ENCODE assay signal across 26 cellular contexts in genomic region chr7:82331234-82331633, GRCh38.
"Had no signal": no experiment of that assay in that cellular context is flagged by ENCODE, and none has a peak within 500 bp of the region (broad histone marks: within the 10 kb centered on the region; RNA-seq: fewer than 3 reads in every experiment).

No MANE protein-coding gene starts in this region.

- H3K4me3 Mint-ChIP-seq: activated CD4-positive, alpha-beta memory T cell treated with anti-CD3 and anti-CD28 coated beads for 36 hours; activated CD4-positive, alpha-beta T cell treated with anti-CD3 and anti-CD28 coated beads, Interleukin-2, amount 10 ng/mL, durations not matched to agents 24 days and 14 days; naive thymus-derived CD8-positive, alpha-beta T cell; neural crest cell; stimulated activated naive B cell treated with anti-CD40 and anti-IgM and Interleukin-4, amounts not matched to agents 10 μg/mL and 1 μg/mL and 100 μg/mL, for 72 hours had no signal

- H3K9me3 ChIP-seq: left lung, lower lobe of right lung, stomach, thyroid gland, upper lobe of left lung, vagina had no signal

- H3K27ac Mint-ChIP-seq: activated CD4-positive, alpha-beta memory T cell treated with anti-CD3 and anti-CD28 coated beads for 36 hours; activated CD4-positive, alpha-beta T cell treated with anti-CD3 and anti-CD28 coated beads, Interleukin-2, amount 10 ng/mL, durations not matched to agents 24 days and 14 days; naive thymus-derived CD8-positive, alpha-beta T cell; stimulated activated naive B cell treated with anti-CD40 and anti-IgM and Interleukin-4, amounts not matched to agents 10 μg/mL and 1 μg/mL and 100 μg/mL, for 72 hours had no signal

- H3K79me2 ChIP-seq: parathyroid adenoma had no signal

- H3K4me1 Mint-ChIP-seq: activated CD4-positive, alpha-beta T cell treated with anti-CD3 and anti-CD28 coated beads, Interleukin-2, amount 10 ng/mL, durations not matched to agents 24 days and 14 days; naive thymus-derived CD8-positive, alpha-beta T cell; stimulated activated naive B cell treated with anti-CD40 and anti-IgM and Interleukin-4, amounts not matched to agents 10 μg/mL and 1 μg/mL and 100 μg/mL, for 72 hours had no signal

- H3K9me3 Mint-ChIP-seq: activated CD4-positive, alpha-beta T cell treated with anti-CD3 and anti-CD28 coated beads, Interleukin-2, amount 10 ng/mL, durations not matched to agents 24 days and 14 days; neural crest cell; stimulated activated naive B cell treated with anti-CD40 and anti-IgM and Interleukin-4, amounts not matched to agents 10 μg/mL and 1 μg/mL and 100 μg/mL, for 72 hours had no signal

- H3K9ac ChIP-seq: parathyroid adenoma had no signal

- H3K27me3 Mint-ChIP-seq: activated CD4-positive, alpha-beta memory T cell treated with anti-CD3 and anti-CD28 coated beads for 36 hours; activated CD4-positive, alpha-beta T cell treated with anti-CD3 and anti-CD28 coated beads, Interleukin-2, amount 10 ng/mL, durations not matched to agents 24 days and 14 days; stimulated activated naive B cell treated with anti-CD40 and anti-IgM and Interleukin-4, amounts not matched to agents 10 μg/mL and 1 μg/mL and 100 μg/mL, for 72 hours had no signal

- H3K27ac ChIP-seq: left lung, lower lobe of right lung, parathyroid adenoma, stomach, thyroid gland, upper lobe of left lung, vagina, WERI-Rb-1 had no signal

- H3K4me3 ChIP-seq: left lung, lower lobe of right lung, stomach, thyroid gland, upper lobe of left lung, vagina had no signal

- H3K36me3 ChIP-seq: left lung, lower lobe of right lung, stomach, thyroid gland, upper lobe of left lung, vagina, WERI-Rb-1 had no signal

- FAIRE-seq: frontal cortex had no signal

- H2AFZ ChIP-seq: parathyroid adenoma had no signal

- H3K27me3 ChIP-seq: left lung, stomach, thyroid gland, upper lobe of left lung, vagina had no signal

- H3K36me3 Mint-ChIP-seq: activated CD4-positive, alpha-beta memory T cell treated with anti-CD3 and anti-CD28 coated beads for 36 hours; naive thymus-derived CD8-positive, alpha-beta T cell; stimulated activated naive B cell treated with anti-CD40 and anti-IgM and Interleukin-4, amounts not matched to agents 10 μg/mL and 1 μg/mL and 100 μg/mL, for 72 hours had no signal

- DNase-seq: activated CD4-positive, alpha-beta memory T cell treated with anti-CD3 and anti-CD28 coated beads for 36 hours; activated CD4-positive, alpha-beta T cell treated with anti-CD3 and anti-CD28 coated beads, Interleukin-2, amount 10 ng/mL, durations not matched to agents 24 days and 14 days; activated CD4-positive, CD25-positive, alpha-beta regulatory T cell treated with anti-CD3 and anti-CD28 coated beads, Interleukin-2, amount 50 U/mL, for 72 hours; activated CD8-positive, alpha-beta memory T cell treated with anti-CD3 and anti-CD28 coated beads, Interleukin-2, amount 50 U/mL, for 4 hours; activated gamma-delta T cell treated with Interleukin-2 at 50 U/mL for 16 hours; activated naive CD4-positive, alpha-beta T cell treated with anti-CD3 and anti-CD28 coated beads, Interleukin-2, amount 50 U/mL, for 16 hours; activated T-cell treated with anti-CD3 and anti-CD28 coated beads, Interleukin-2, amount 50 U/mL, for 1 hour; amygdala; caudate nucleus; left lung; lower lobe of right lung; mesenchymal stem cell; naive thymus-derived CD8-positive, alpha-beta T cell; nucleus accumbens; right cardiac atrium; stimulated activated CD4-positive, alpha-beta T cell treated with anti-CD3 and anti-CD28 coated beads, Interleukin-15, amount 100 ng/mL, for 24 hours; stimulated activated CD4-positive, alpha-beta T cell treated with anti-CD3 and anti-CD28 coated beads, Interleukin-2, amount 100 ng/mL, for 24 hours; stimulated activated naive B cell treated with anti-CD40 and anti-IgM and Interleukin-4, amounts not matched to agents 10 μg/mL and 1 μg/mL and 100 μg/mL, for 72 hours; stomach; thyroid gland; upper lobe of left lung; WERI-Rb-1 had no signal

- H3K4me1 ChIP-seq: left lung, lower lobe of right lung, parathyroid adenoma, stomach, upper lobe of left lung, vagina had no signal
